ENCODE assay signal across 8 cellular contexts in genomic region chr6:157823523-157824370, GRCh38. TPM values are rescaled to one million over a fixed set of nuclear protein-coding genes. Genes with fewer than 3 reads are reported as not detected.
DNase-seq lines count a peak whose midpoint lies in the region; ATAC-seq and TF ChIP-seq lines count a peak whose summit lies in the region.

No MANE protein-coding gene starts in this region.

- no peaks in the 10 kb centered on the region for H3K27me3 Mint-ChIP-seq in activated naive CD4-positive, alpha-beta T cell treated with anti-CD3 and anti-CD28 coated beads, Interleukin-2, amount 50 U/mL, for 24 hours

- peaks cover 12% of the 10 kb centered on the region for H3K36me3 Mint-ChIP-seq in activated naive CD4-positive, alpha-beta T cell treated with anti-CD3 and anti-CD28 coated beads, Interleukin-2, amount 50 U/mL, for 24 hours

- H3K27ac Mint-ChIP-seq in activated naive CD4-positive, alpha-beta T cell treated with anti-CD3 and anti-CD28 coated beads, Interleukin-2, amount 50 U/mL, for 24 hours: peak overlapping the region; percentile 100

- H3K4me1 Mint-ChIP-seq in activated naive CD4-positive, alpha-beta T cell treated with anti-CD3 and anti-CD28 coated beads, Interleukin-2, amount 50 U/mL, for 24 hours: peaks cover 53% of the 10 kb centered on the region

- H3K9me3 ChIP-seq in prostate gland: no peaks in the 10 kb centered on the region

- H3K9me3 Mint-ChIP-seq in activated naive CD4-positive, alpha-beta T cell treated with anti-CD3 and anti-CD28 coated beads, Interleukin-2, amount 50 U/mL, for 24 hours: no peaks in the 10 kb centered on the region

- intact Hi-C loops in head of caudate nucleus (cut with DNase I) (loop anchor here (5.0 to 10.0 kb wide), 2 partner anchors 51 to 66 kb away; no protein-coding TSS in a partner anchor), prostate gland (cut with DNase I) (loop anchor here (5.0 kb wide), 2 partner anchors 441 to 506 kb away; partner anchors contain the start of gene ZDHHC14)

- peak overlapping the region; percentile 95 to 98 for H3K27ac ChIP-seq in prostate gland
- H3K27ac ChIP-seq in urinary bladder (ENCODE audit: low read depth): peak overlapping the region; percentile 96

- H3K4me1 ChIP-seq in prostate gland (replicated peaks) (no peaks in the 10 kb centered on the region), urinary bladder (ENCODE audit: insufficient read depth) (no peaks in the 10 kb centered on the region)

- in situ Hi-C loops in SK-MEL-5 (cut with HindIII; ENCODE audit: low pct_unique_long_range_greater_than_20kb, low sequenced_read_pairs): no loop called here

- under 1% methylated on average over 64 of the region's 74 CpGs for WGBS in prostate gland
- under 1% methylated on average over 74 of the region's 74 CpGs for WGBS in urinary bladder

- peak; percentile 62 for DNase-seq in AG09319 (ENCODE audit: extremely low read depth, low read depth)
- peak; percentile 49 for DNase-seq in SK-MEL-5 (ENCODE audit: low read depth, low spot score)
- peak in 35 of 42 donors; percentile 8 to 61 (median 34) for DNase-seq in head of caudate nucleus
- DNase-seq in prostate gland (ENCODE audit: low spot score): peak; percentile 54

- TF ChIP-seq CTCF in AG09319 (IDR thresholded peaks at IDR 0.05; ENCODE audit: low read depth, low read length) (no peak), prostate gland (IDR thresholded peaks at IDR 0.05) (peak in 2 of 4 experiments; percentile 15 to 19)

- H3K27me3 ChIP-seq in prostate gland (replicated peaks; ENCODE audit: insufficient read depth): no peaks in the 10 kb centered on the region

- ATAC-seq in GM19035 (IDR thresholded peaks at IDR 0.05; ENCODE audit: unreplicated experiment) (peak; percentile 52), HG03354 (IDR thresholded peaks at IDR 0.05; ENCODE audit: poor library complexity, severe bottlenecking, unreplicated experiment) (peak; percentile 54)

- H3K36me3 ChIP-seq in prostate gland: no peaks in the 10 kb centered on the region
- no peaks in the 10 kb centered on the region for H3K36me3 ChIP-seq in urinary bladder (ENCODE audit: insufficient read depth)

- H3K4me3 Mint-ChIP-seq in activated naive CD4-positive, alpha-beta T cell treated with anti-CD3 and anti-CD28 coated beads, Interleukin-2, amount 50 U/mL, for 24 hours: peak overlapping the region; percentile 99

- no peak for TF ChIP-seq POLR2A in prostate gland (IDR thresholded peaks at IDR 0.05)

- H3K4me3 ChIP-seq in prostate gland: peak overlapping the region; percentile 69 to 93
- H3K4me3 ChIP-seq in urinary bladder (ENCODE audit: low read depth, low read length): peak overlapping the region; percentile 86

RNA-seq across cellular contexts. Expression of gene SNX9, which starts 0.7 kb away (rescaled TPM):
- total RNA-seq in SK-MEL-5 (2014; rRNA removed; shearing (Covaris generic)): 138 and 144 TPM in 2 replicates
- polyA plus RNA-seq in SK-MEL-5 (2015; cell fraction: cytosol; rRNA removed): 110 and 140 TPM in 2 replicates
- polyA plus RNA-seq in SK-MEL-5 (2015; cell fraction: nucleus; rRNA removed): 63.9 and 71.4 TPM in 2 replicates
- 10 to 100 TPM; 39.2 to 40.6 TPM for total RNA-seq in prostate gland
- 36.0 TPM for total RNA-seq in urinary bladder
- 70.0 TPM for polyA plus RNA-seq in urinary bladder

Comparison
In these comparisons a context has a peak if more than half of its experiments do, and no peak if none do; other contexts are left out.
1. Peak in every context shown above with its lines: DNase-seq, ATAC-seq, H3K4me3 ChIP-seq and H3K27ac ChIP-seq.